ENCODE assay signal across 10 cellular contexts in the genomic region with DNA sequence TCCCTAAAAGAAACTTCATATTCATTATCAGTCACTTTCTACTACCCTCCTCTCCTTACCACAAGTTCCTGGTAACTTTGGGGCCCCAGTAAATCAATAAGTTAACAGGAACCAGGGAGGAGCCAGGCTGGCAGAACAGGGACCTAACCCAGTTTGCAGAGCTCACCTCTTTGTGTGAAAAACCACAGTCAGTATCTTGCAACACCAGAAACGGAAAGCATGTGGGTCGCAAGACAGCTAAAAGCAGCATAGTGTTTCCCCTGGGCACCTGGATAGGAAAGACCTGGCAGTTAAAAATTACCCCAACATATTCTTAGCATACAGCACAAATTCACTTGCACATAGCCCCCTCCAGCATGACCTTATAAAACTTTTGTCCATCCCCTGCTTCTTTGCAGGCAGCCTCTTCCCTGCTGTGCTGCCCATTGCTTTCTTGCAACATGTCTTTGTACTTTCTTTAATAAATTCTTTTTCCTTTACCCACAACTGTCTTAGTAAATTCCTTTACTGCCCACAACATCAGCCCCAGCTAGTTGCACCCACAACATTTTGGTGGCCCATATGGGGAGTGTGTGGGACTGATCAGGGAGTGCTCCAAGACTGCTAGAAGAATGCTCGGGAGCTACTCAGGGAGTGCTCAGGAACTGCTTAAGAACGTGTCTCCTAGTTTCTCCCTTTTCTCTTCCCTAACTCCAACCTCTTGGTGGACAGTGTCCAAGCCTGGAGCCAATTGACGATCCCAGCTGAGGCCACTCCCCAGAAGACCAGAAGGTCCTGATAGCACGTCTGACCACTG.
DNase-seq lines count a peak whose midpoint lies in the region; ATAC-seq and TF ChIP-seq lines count a peak whose summit lies in the region.
"Had no signal": no experiment of that assay in that cellular context is flagged by ENCODE, and none has a peak within 500 bp of the region (broad histone marks: within the 10 kb centered on the region; RNA-seq: fewer than 3 reads in every experiment).

No MANE protein-coding gene starts in this region.

- POLR2A ChIA-PET in HEK293T (lab: Yijun Ruan, JAX) = no interaction called here

- H3K27ac ChIP-seq in dorsolateral prefrontal cortex = no peak overlapping the region
- H3K27ac ChIP-seq: epithelial cell of prostate, parathyroid adenoma had no signal

- ATAC-seq in HG03196 (IDR thresholded peaks at IDR 0.05; ENCODE audit: unreplicated experiment) (peak; percentile 88), left colon (no peak)

- peaks cover 0 to 49% (median 19%) of the 10 kb centered on the region in 45 donors for H3K27me3 ChIP-seq in dorsolateral prefrontal cortex

- DNase-seq in stimulated activated naive CD4-positive, alpha-beta T cell (lab: John Stamatoyannopoulos, UW) = peak in 4 of 6 experiments; percentile 0 to 34 (median 12)
- DNase-seq in stimulated activated naive CD4-positive, alpha-beta T cell treated with Interleukin-2 at 50 U/mL for 16 hours (lab: John Stamatoyannopoulos, UW) = no peak
- peak; percentile 4 to 9 for DNase-seq in activated CD4-positive, alpha-beta T cell treated with anti-CD3 and anti-CD28 coated beads, Interleukin-2, amount 50 U/mL, for 4 hours
- no peak for DNase-seq in mesenteric fat pad (ENCODE audit: low spot score)
- no peak for DNase-seq in left colon
- DNase-seq in dorsolateral prefrontal cortex = no peak
- no peak for DNase-seq in HEK293T (ENCODE audit: extremely low spot score)

- intact Hi-C loops in left colon (cut with DNase I, micrococcal nuclease) (no loop called here), dorsolateral prefrontal cortex (cut with DNase I) (no loop called here)

- no peak overlapping the region for H3K4me3 ChIP-seq in dorsolateral prefrontal cortex

- TF ChIP-seq CTCF in dorsolateral prefrontal cortex (IDR thresholded peaks at IDR 0.05 in 54 of 56, conservative IDR thresholded peaks at IDR 0.05 in 2 of 56; ENCODE audit: low read depth in 1 of 56, partially characterized antibody in 56 of 56) = no peak

- CTCF ChIA-PET in HEK293T (lab: Yijun Ruan, JAX) = no interaction called here

TF ChIP-seq in HEK293T, 16 proteins besides CTCF, POLR2A, EP300 and RAD21:
- TF ChIP-seq ELF4 (IDR thresholded peaks at IDR 0.05) = no peak
- TF ChIP-seq FOXA1 (IDR thresholded peaks at IDR 0.05) = no peak
- TF ChIP-seq SUZ12 (IDR thresholded peaks at IDR 0.05) = no peak
- TF ChIP-seq NFRKB (IDR thresholded peaks at IDR 0.05) = no peak
- TF ChIP-seq FOXM1 (IDR thresholded peaks at IDR 0.05; ENCODE audit: borderline replicate concordance) = no peak
- TF ChIP-seq BHLHE40 (IDR thresholded peaks at IDR 0.05; ENCODE audit: borderline replicate concordance) = no peak

Comparison
In these comparisons a context has a peak if more than half of its experiments do, and no peak if none do; other contexts are left out.
1. DNase-seq: peak in stimulated activated naive CD4-positive, alpha-beta T cell (4 of 6) and activated CD4-positive, alpha-beta T cell treated with anti-CD3 and anti-CD28 coated beads, Interleukin-2, amount 50 U/mL, for 4 hours (2 of 2); none in stimulated activated naive CD4-positive, alpha-beta T cell treated with Interleukin-2 at 50 U/mL for 16 hours (single experiment), mesenteric fat pad (single experiment), left colon (0 of 2), dorsolateral prefrontal cortex (0 of 10) and HEK293T (single experiment).